Comparison of ENCODE assay signal across 23 cellular contexts in the genomic region with DNA sequence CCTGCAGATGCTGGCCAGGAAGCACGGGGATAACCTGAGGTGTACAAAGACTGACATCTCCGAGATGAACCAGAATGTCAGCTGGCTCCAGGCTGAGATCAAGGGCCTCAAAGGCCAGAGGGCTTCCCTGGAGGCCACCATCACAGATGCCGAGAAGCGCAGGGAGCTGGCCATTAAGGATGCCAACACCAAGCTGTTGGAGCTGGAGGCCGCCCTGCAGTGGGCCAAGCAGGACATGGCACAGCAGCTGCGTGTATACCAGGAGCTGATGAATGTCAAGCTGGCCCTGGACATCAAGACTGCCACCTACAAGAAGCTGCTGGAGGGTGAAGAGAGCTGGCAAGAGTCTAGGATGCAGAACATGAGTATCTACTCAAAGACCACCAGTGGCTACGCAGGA.
"Had no signal": no experiment of that assay in that cellular context is flagged by ENCODE, and none has a peak within 500 bp of the region (broad histone marks: within the 10 kb centered on the region; RNA-seq: fewer than 3 reads in every experiment).

No MANE protein-coding gene starts in this region.

- DNase-seq: colonic mucosa; cortex of kidney; dermis blood vessel endothelial cell; dorsolateral prefrontal cortex; effector CD4-positive, alpha-beta T cell; effector CD8-positive, alpha-beta T cell; effector memory CD4-positive, alpha-beta T cell; effector memory CD8-positive, alpha-beta T cell; endodermal cell; erythroblast; esophagus squamous epithelium; foreskin fibroblast; foreskin keratinocyte; foreskin melanocyte; gastrocnemius medialis; glutamatergic neuron; head of caudate nucleus; heart left ventricle; heart right ventricle had no signal

- FAIRE-seq: colon, endometrium, endothelial cell of umbilical vein, frontal cortex had no signal
